23 cellular contexts compared by ENCODE assay signal in the genomic region with DNA sequence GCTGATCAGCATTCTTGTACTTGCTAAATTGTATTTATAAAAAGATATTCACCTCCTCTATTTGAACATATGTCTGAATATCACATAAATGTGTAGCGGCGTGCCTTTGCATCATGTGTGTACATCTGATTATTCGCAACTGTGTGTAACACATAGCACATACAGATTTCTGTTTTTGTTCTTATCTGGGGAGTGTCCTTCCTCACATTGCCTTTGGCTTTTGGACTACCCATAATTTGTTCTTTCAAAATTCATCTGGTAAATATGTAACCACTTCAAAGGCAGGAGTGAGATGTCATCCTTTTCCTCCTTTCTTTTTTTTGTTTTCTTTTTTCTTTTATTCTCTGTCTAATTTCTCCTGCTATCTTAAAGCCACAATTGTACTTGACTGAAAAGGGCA.
DNase-seq lines count a peak whose midpoint lies in the region; ATAC-seq, FAIRE-seq and TF ChIP-seq lines count a peak whose summit lies in the region.
"Had no signal": no experiment of that assay in that cellular context is flagged by ENCODE, and none has a peak within 500 bp of the region (broad histone marks: within the 10 kb centered on the region; RNA-seq: fewer than 3 reads in every experiment).

No MANE protein-coding gene starts in this region.

- no peak for ATAC-seq in A549
- no peak for ATAC-seq in body of pancreas
- ATAC-seq in left colon, result peak; percentile 67
- ATAC-seq in stimulated activated memory B cell treated with anti-CD40 and anti-IgM and Interleukin-4, amounts not matched to agents 10 μg/mL and 1 μg/mL and 100 μg/mL, for 72 hours, result no peak
- ATAC-seq: PC-3 had no signal

- FAIRE-seq in A549 (lab: Jason Lieb, UNC), result no peak
- FAIRE-seq: GM12891, GM18507, H54 had no signal

- H3K9me3 Mint-ChIP-seq in stimulated activated memory B cell treated with anti-CD40 and anti-IgM and Interleukin-4, amounts not matched to agents 10 μg/mL and 1 μg/mL and 100 μg/mL, for 72 hours, result peaks cover 8% of the 10 kb centered on the region

- no peak for TF ChIP-seq EP300 in A549 (IDR thresholded peaks at IDR 0.05)
- no peak for TF ChIP-seq EP300 in sigmoid colon (IDR thresholded peaks at IDR 0.05)

- POLR2A ChIA-PET in A549 (lab: Yijun Ruan, JAX), result no interaction called here

- CTCF ChIA-PET in A549 (lab: Yijun Ruan, JAX), result interaction anchor here (0.6 to 0.7 kb wide), 2 partner anchors 115 to 385 kb away, joined by 3 read pairs; no protein-coding TSS in a partner anchor

- 81% methylated on average over 3 of the region's 3 CpGs for WGBS in A549 (ENCODE audit: missing lambda C conversion rate)
- 39 to 42% methylated on average over 3 of the region's 3 CpGs for WGBS in body of pancreas, 2 donors
- WGBS in sigmoid colon, 2 donors, result 18 to 73% methylated on average over 3 of the region's 3 CpGs

- H3K4me1 Mint-ChIP-seq in stimulated activated memory B cell treated with anti-CD40 and anti-IgM and Interleukin-4, amounts not matched to agents 10 μg/mL and 1 μg/mL and 100 μg/mL, for 72 hours, result no peaks in the 10 kb centered on the region
- H3K4me1 Mint-ChIP-seq: B cell; CD4-positive, CD25-positive, alpha-beta regulatory T cell had no signal

- TF ChIP-seq POLR2A in A549 (IDR thresholded peaks at IDR 0.05; ENCODE audit: low read length) (no peak), body of pancreas (IDR thresholded peaks at IDR 0.05) (no peak), sigmoid colon (IDR thresholded peaks at IDR 0.05) (no peak)

- peak overlapping the region; percentile 47 for H3K4me2 ChIP-seq in A549

- H3K27ac ChIP-seq in A549 (peak overlapping the region; percentile 63 to 75), body of pancreas (peak overlapping the region in 3 of 4 donors; percentile 52 to 64 (median 64)), sigmoid colon (peak overlapping the region in 3 of 4 donors; percentile 31 to 51 (median 38))

- no peak for TF ChIP-seq RAD21 in A549 (conservative IDR thresholded peaks at IDR 0.05 in 1 of 2, IDR thresholded peaks at IDR 0.05 in 1 of 2)

- intact Hi-C loops in body of pancreas (cut with DNase I) (no loop called here), left colon (cut with DNase I, micrococcal nuclease) (no loop called here), sigmoid colon (cut with DNase I) (no loop called here)

- H3K27ac Mint-ChIP-seq in stimulated activated memory B cell treated with anti-CD40 and anti-IgM and Interleukin-4, amounts not matched to agents 10 μg/mL and 1 μg/mL and 100 μg/mL, for 72 hours, result no peak overlapping the region
- H3K27ac Mint-ChIP-seq: B cell; CD4-positive, CD25-positive, alpha-beta regulatory T cell had no signal

- H3K36me3 Mint-ChIP-seq in stimulated activated memory B cell treated with anti-CD40 and anti-IgM and Interleukin-4, amounts not matched to agents 10 μg/mL and 1 μg/mL and 100 μg/mL, for 72 hours, result no peaks in the 10 kb centered on the region
- H3K36me3 Mint-ChIP-seq: CD4-positive, CD25-positive, alpha-beta regulatory T cell had no signal

- H3K9me3 ChIP-seq in A549, result no peaks in the 10 kb centered on the region
- no peaks in the 10 kb centered on the region for H3K9me3 ChIP-seq in body of pancreas
- no peaks in the 10 kb centered on the region for H3K9me3 ChIP-seq in sigmoid colon
- H3K9me3 ChIP-seq in BE2C, result no peaks in the 10 kb centered on the region

- H3K27me3 Mint-ChIP-seq in stimulated activated memory B cell treated with anti-CD40 and anti-IgM and Interleukin-4, amounts not matched to agents 10 μg/mL and 1 μg/mL and 100 μg/mL, for 72 hours, result no peaks in the 10 kb centered on the region
- H3K27me3 Mint-ChIP-seq: CD4-positive, CD25-positive, alpha-beta regulatory T cell had no signal

- H3K27me3 ChIP-seq in body of pancreas (no peaks in the 10 kb centered on the region), sigmoid colon (no peaks in the 10 kb centered on the region), BE2C (no peaks in the 10 kb centered on the region)

- no peak overlapping the region for H3K4me3 Mint-ChIP-seq in stimulated activated memory B cell treated with anti-CD40 and anti-IgM and Interleukin-4, amounts not matched to agents 10 μg/mL and 1 μg/mL and 100 μg/mL, for 72 hours
- H3K4me3 Mint-ChIP-seq: B cell; CD4-positive, CD25-positive, alpha-beta regulatory T cell had no signal

- H3K4me1 ChIP-seq in A549 (peaks cover 47% of the 10 kb centered on the region), body of pancreas (peaks cover 83% of the 10 kb centered on the region), sigmoid colon (peaks cover 0 to 67% (median 56%) of the 10 kb centered on the region in 4 donors), BE2C (no peaks in the 10 kb centered on the region)

- DNase-seq in A549 (ENCODE audit: low read depth in 1 of 2, low spot score in 1 of 2), result no peak
- no peak for DNase-seq in body of pancreas
- no peak for DNase-seq in left colon
- DNase-seq in sigmoid colon, result no peak
- no peak for DNase-seq in BE2C
- DNase-seq in SIG-M5 treated with dmso at 0.1 percent for 504 hours (lab: John Stamatoyannopoulos, UW; ENCODE audit: unreplicated experiment), result no peak
- no peak for DNase-seq in NCI-H748 treated with DMSO at 0.1 percent for 48 hours (lab: John Stamatoyannopoulos, UW)
- DNase-seq: 8988T; CD4-positive, CD25-positive, alpha-beta regulatory T cell; HFFc6; KG1; NCI-H1417; NCI-H187 treated with DMSO at 0.1 percent for 48 hours; NCI-H2227 treated with DMSO at 0.1 percent for 48 hours; NCI-H510A treated with DMSO at 0.1 percent for 48 hours; PC-3; RPMI8226; SHP77 treated with DMSO at 0.1 percent for 48 hours had no signal

- no peak overlapping the region for H3K4me3 ChIP-seq in A549
- H3K4me3 ChIP-seq in body of pancreas, result no peak overlapping the region
- H3K4me3 ChIP-seq in sigmoid colon, result no peak overlapping the region
- H3K4me3 ChIP-seq in BE2C (ENCODE audit: low read depth, low read length), result no peak overlapping the region

- H3K36me3 ChIP-seq in body of pancreas (replicated peaks in 1 of 2; ENCODE audit: insufficient read depth in 1 of 2, low read depth in 2 of 2), result no peaks in the 10 kb centered on the region
- H3K36me3 ChIP-seq in sigmoid colon, result no peaks in the 10 kb centered on the region
- no peaks in the 10 kb centered on the region for H3K36me3 ChIP-seq in BE2C

- TF ChIP-seq CTCF in A549 (IDR thresholded peaks at IDR 0.05) (no peak), body of pancreas (IDR thresholded peaks at IDR 0.05) (no peak), sigmoid colon (IDR thresholded peaks at IDR 0.05) (no peak), BE2C (IDR thresholded peaks at IDR 0.05; ENCODE audit: low read depth, low read length) (no peak)

TF ChIP-seq in A549, 52 proteins besides CTCF, POLR2A, EP300 and RAD21:
- TF ChIP-seq NFE2L2 (conservative IDR thresholded peaks at IDR 0.05; ENCODE audit: low read length) (no peak), TP53 (CRISPR knock-in tag; IDR thresholded peaks at IDR 0.05) (no peak), JUN (IDR thresholded peaks at IDR 0.05) (no peak), ESRRA (IDR thresholded peaks at IDR 0.05; ENCODE audit: borderline replicate concordance, low read length) (no peak)
- TF ChIP-seq, protein P1, sequence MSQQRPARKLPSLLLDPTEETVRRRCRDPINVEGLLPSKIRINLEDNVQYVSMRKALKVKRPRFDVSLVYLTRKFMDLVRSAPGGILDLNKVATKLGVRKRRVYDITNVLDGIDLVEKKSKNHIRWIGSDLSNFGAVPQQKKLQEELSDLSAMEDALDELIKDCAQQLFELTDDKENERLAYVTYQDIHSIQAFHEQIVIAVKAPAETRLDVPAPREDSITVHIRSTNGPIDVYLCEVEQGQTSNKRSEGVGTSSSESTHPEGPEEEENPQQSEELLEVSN (IDR thresholded peaks at IDR 0.05; ENCODE audit: borderline replicate concordance, low read depth), result no peak
- TF ChIP-seq, protein P2, sequence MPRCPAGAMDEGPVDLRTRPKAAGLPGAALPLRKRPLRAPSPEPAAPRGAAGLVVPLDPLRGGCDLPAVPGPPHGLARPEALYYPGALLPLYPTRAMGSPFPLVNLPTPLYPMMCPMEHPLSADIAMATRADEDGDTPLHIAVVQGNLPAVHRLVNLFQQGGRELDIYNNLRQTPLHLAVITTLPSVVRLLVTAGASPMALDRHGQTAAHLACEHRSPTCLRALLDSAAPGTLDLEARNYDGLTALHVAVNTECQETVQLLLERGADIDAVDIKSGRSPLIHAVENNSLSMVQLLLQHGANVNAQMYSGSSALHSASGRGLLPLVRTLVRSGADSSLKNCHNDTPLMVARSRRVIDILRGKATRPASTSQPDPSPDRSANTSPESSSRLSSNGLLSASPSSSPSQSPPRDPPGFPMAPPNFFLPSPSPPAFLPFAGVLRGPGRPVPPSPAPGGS (IDR thresholded peaks at IDR 0.05), result no peak
